In the genomic region with DNA sequence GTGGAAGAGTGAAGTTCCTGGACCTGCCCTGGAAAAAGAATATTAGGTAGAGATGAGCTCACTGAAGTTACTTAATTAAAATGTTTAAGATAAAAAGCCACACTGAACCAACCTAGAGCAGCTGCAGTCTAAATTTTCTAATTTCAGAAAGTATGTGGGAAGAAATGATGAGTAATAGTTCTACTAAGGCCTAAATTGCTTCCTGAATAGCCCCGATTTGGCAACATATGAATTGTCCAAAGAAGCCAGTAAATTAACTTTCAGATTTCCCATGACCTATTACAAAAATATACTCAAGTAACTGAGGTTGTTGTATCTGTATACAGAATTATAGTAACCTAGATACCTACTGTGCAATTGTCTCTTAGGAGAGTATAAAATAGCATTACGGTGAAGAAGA, we compare ENCODE assay signal across 25 cellular contexts.
A peak's percentile ranks its signal among the peaks of the same experiment; 100 is the strongest.
DNase-seq lines count a peak whose midpoint lies in the region; FAIRE-seq and TF ChIP-seq lines count a peak whose summit lies in the region.
"Had no signal": no experiment of that assay in that cellular context is flagged by ENCODE, and none has a peak within 500 bp of the region (broad histone marks: within the 10 kb centered on the region; RNA-seq: fewer than 3 reads in every experiment).

No MANE protein-coding gene starts in this region.

- intact Hi-C loops in CD4-positive, alpha-beta memory T cell (cut with micrococcal nuclease): no loop called here

- H3K27me3 ChIP-seq in astrocyte (ENCODE audit: insufficient read depth, low read length): no peaks in the 10 kb centered on the region
- no peaks in the 10 kb centered on the region for H3K27me3 ChIP-seq in CD4-positive, alpha-beta memory T cell (ENCODE audit: insufficient read depth, low read length)
- H3K27me3 ChIP-seq: heart left ventricle, upper lobe of left lung had no signal

- H3K9me3 ChIP-seq in astrocyte (ENCODE audit: insufficient read depth, low read depth, low read length): no peaks in the 10 kb centered on the region
- H3K9me3 ChIP-seq in CD4-positive, alpha-beta memory T cell (ENCODE audit: control insufficient read depth in 1 of 2, low read length in 2 of 2): no peaks in the 10 kb centered on the region
- H3K9me3 ChIP-seq: heart left ventricle, left ventricle myocardium inferior, mucosa of descending colon, upper lobe of left lung had no signal

- H3K36me3 Mint-ChIP-seq in astrocyte (ENCODE audit: low read depth, unreplicated experiment): no peaks in the 10 kb centered on the region
- no peaks in the 10 kb centered on the region for H3K36me3 Mint-ChIP-seq in CD4-positive, alpha-beta memory T cell
- H3K36me3 Mint-ChIP-seq: CD14-positive monocyte had no signal

- peak; percentile 66 for FAIRE-seq in astrocyte (lab: Jason Lieb, UNC)
- FAIRE-seq: A204.1 had no signal

- POLR2A ChIA-PET in CD4-positive, alpha-beta memory T cell (lab: Charles Lee; ENCODE audit: partially characterized antibody): no interaction called here

- H3K79me2 ChIP-seq in astrocyte (ENCODE audit: insufficient read depth, low read length): no peaks in the 10 kb centered on the region

- no peaks in the 10 kb centered on the region for H3K4me1 ChIP-seq in astrocyte (ENCODE audit: insufficient read depth, low read length)
- no peaks in the 10 kb centered on the region for H3K4me1 ChIP-seq in CD4-positive, alpha-beta memory T cell (ENCODE audit: insufficient read depth, low read length)
- H3K4me1 ChIP-seq: left ventricle myocardium inferior, upper lobe of left lung had no signal

- no peaks in the 10 kb centered on the region for H3K9me3 Mint-ChIP-seq in astrocyte (ENCODE audit: unreplicated experiment)
- no peaks in the 10 kb centered on the region for H3K9me3 Mint-ChIP-seq in CD4-positive, alpha-beta memory T cell
- H3K9me3 Mint-ChIP-seq: activated B cell treated with CpG ODN at 0.5 μM for 24 hours; activated CD4-positive, alpha-beta memory T cell treated with anti-CD3 and anti-CD28 coated beads, Interleukin-2, amount 10 ng/mL, durations not matched to agents 7 days and 5 days had no signal

- H3K27ac ChIP-seq in astrocyte (ENCODE audit: low read depth, low read length): no peak overlapping the region
- H3K27ac ChIP-seq in CD4-positive, alpha-beta memory T cell (ENCODE audit: low read depth, low read length): no peak overlapping the region
- H3K27ac ChIP-seq: heart left ventricle, left ventricle myocardium inferior, SK-N-MC, upper lobe of left lung had no signal

- no peak overlapping the region for H3K4me3 ChIP-seq in astrocyte (ENCODE audit: insufficient read depth, low read depth, low read length)
- H3K4me3 ChIP-seq in foreskin fibroblast (ENCODE audit: low read depth in 1 of 2, low read length in 2 of 2): no peak overlapping the region
- H3K4me3 ChIP-seq in CD4-positive, alpha-beta memory T cell (ENCODE audit: low read length in 2 of 2): no peak overlapping the region
- H3K4me3 ChIP-seq: heart left ventricle, left ventricle myocardium inferior, mucosa of descending colon, SK-N-MC, upper lobe of left lung had no signal

- H3K27me3 Mint-ChIP-seq in astrocyte (ENCODE audit: low read depth, unreplicated experiment): no peaks in the 10 kb centered on the region
- no peaks in the 10 kb centered on the region for H3K27me3 Mint-ChIP-seq in CD4-positive, alpha-beta memory T cell
- H3K27me3 Mint-ChIP-seq: activated B cell treated with CpG ODN at 0.5 μM for 24 hours; activated CD4-positive, alpha-beta memory T cell treated with anti-CD3 and anti-CD28 coated beads, Interleukin-2, amount 10 ng/mL, durations not matched to agents 7 days and 5 days; stimulated activated naive CD8-positive, alpha-beta T cell treated with anti-CD3 and anti-CD28 coated beads, Interleukin-15, amount 100 ng/mL, for 72 hours had no signal

- no peak overlapping the region for H3K4me3 Mint-ChIP-seq in astrocyte (ENCODE audit: unreplicated experiment)
- no peak overlapping the region for H3K4me3 Mint-ChIP-seq in CD4-positive, alpha-beta memory T cell
- H3K4me3 Mint-ChIP-seq: activated B cell treated with CpG ODN at 0.5 μM for 24 hours; activated CD4-positive, alpha-beta memory T cell treated with anti-CD3 and anti-CD28 coated beads, Interleukin-2, amount 10 ng/mL, durations not matched to agents 7 days and 5 days; CD14-positive monocyte; stimulated activated naive CD8-positive, alpha-beta T cell treated with anti-CD3 and anti-CD28 coated beads, Interleukin-15, amount 100 ng/mL, for 72 hours had no signal

- peaks cover 2% of the 10 kb centered on the region for H3K4me1 Mint-ChIP-seq in astrocyte (ENCODE audit: low read depth, unreplicated experiment)
- no peaks in the 10 kb centered on the region for H3K4me1 Mint-ChIP-seq in CD4-positive, alpha-beta memory T cell
- H3K4me1 Mint-ChIP-seq: activated B cell treated with CpG ODN at 0.5 μM for 24 hours; activated CD4-positive, alpha-beta memory T cell treated with anti-CD3 and anti-CD28 coated beads, Interleukin-2, amount 10 ng/mL, durations not matched to agents 7 days and 5 days; CD14-positive monocyte; stimulated activated naive CD8-positive, alpha-beta T cell treated with anti-CD3 and anti-CD28 coated beads, Interleukin-15, amount 100 ng/mL, for 72 hours had no signal

- H4K20me1 ChIP-seq in astrocyte (ENCODE audit: insufficient read depth, low read length): no peaks in the 10 kb centered on the region

- no peak overlapping the region for H2AFZ ChIP-seq in astrocyte (ENCODE audit: low read depth, low read length)

- H3K4me2 ChIP-seq in astrocyte (ENCODE audit: low read length): no peak overlapping the region

- H3K9ac ChIP-seq in astrocyte (ENCODE audit: low read length): no peak overlapping the region

- CTCF ChIA-PET in CD4-positive, alpha-beta memory T cell (lab: Charles Lee; ENCODE audit: partially characterized antibody): no interaction called here

- TF ChIP-seq CTCF in astrocyte (IDR thresholded peaks at IDR 0.05; ENCODE audit: insufficient read depth, low read depth, low read length) (no peak), foreskin fibroblast (IDR thresholded peaks at IDR 0.05; ENCODE audit: low read depth, low read length) (no peak)

- no peaks in the 10 kb centered on the region for H3K36me3 ChIP-seq in astrocyte (ENCODE audit: insufficient read depth, low read length)
- no peaks in the 10 kb centered on the region for H3K36me3 ChIP-seq in CD4-positive, alpha-beta memory T cell (ENCODE audit: insufficient read depth, low read length)
- H3K36me3 ChIP-seq: heart left ventricle, left ventricle myocardium inferior, upper lobe of left lung had no signal

- DNase-seq in A172 (ENCODE audit: low spot score) (peak; percentile 55), GM04504 (ENCODE audit: low read depth) (peak; percentile 45), astrocyte (ENCODE audit: low read depth) (peak; percentile 80), foreskin fibroblast (peak; percentile 2 to 30), T-helper 9 cell (no peak), DMS53 treated with DMSO at 0.1 percent for 48 hours (lab: John Stamatoyannopoulos, UW; ENCODE audit: unreplicated experiment) (no peak)
- DNase-seq in CD4-positive, alpha-beta memory T cell: no peak
- DNase-seq in activated T-cell treated with anti-CD3 and anti-CD28 coated beads, Interleukin-2, amount 50 U/mL, for 48 hours: no peak
- DNase-seq: activated B cell treated with CpG ODN at 0.5 μM for 24 hours; activated CD4-positive, alpha-beta memory T cell treated with anti-CD3 and anti-CD28 coated beads, Interleukin-2, amount 10 ng/mL, durations not matched to agents 7 days and 5 days; anterior cingulate cortex; DMS 273 treated with DMSO at 0.1 percent for 48 hours; effector CD8-positive, alpha-beta T cell; H7; heart left ventricle; left ventricle myocardium inferior; mucosa of descending colon; NCI-H1417; NCI-H510A treated with DMSO at 0.1 percent for 48 hours; stimulated activated CD4-positive, alpha-beta T cell treated with anti-CD3 and anti-CD28 coated beads, Interleukin-4, amount 100 ng/mL, for 4 hours; stimulated activated naive CD8-positive, alpha-beta T cell treated with anti-CD3 and anti-CD28 coated beads, Interleukin-15, amount 100 ng/mL, for 72 hours; upper lobe of left lung had no signal

- no peak overlapping the region for H3K27ac Mint-ChIP-seq in astrocyte (ENCODE audit: unreplicated experiment)
- no peak overlapping the region for H3K27ac Mint-ChIP-seq in CD4-positive, alpha-beta memory T cell
- H3K27ac Mint-ChIP-seq: activated B cell treated with CpG ODN at 0.5 μM for 24 hours; activated CD4-positive, alpha-beta memory T cell treated with anti-CD3 and anti-CD28 coated beads, Interleukin-2, amount 10 ng/mL, durations not matched to agents 7 days and 5 days; CD14-positive monocyte had no signal

Comparison
In these comparisons a context has a peak if more than half of its experiments do, and no peak if none do; other contexts are left out.
1. DNase-seq: peak in A172 (single experiment), GM04504 (single experiment), astrocyte (single experiment) and foreskin fibroblast (2 of 2); none in T-helper 9 cell (single experiment), DMS53 treated with DMSO at 0.1 percent for 48 hours (single experiment), CD4-positive, alpha-beta memory T cell (0 of 5) and activated T-cell treated with anti-CD3 and anti-CD28 coated beads, Interleukin-2, amount 50 U/mL, for 48 hours (0 of 2).